Comparison of ENCODE assay signal across 29 cellular contexts in the genomic region with DNA sequence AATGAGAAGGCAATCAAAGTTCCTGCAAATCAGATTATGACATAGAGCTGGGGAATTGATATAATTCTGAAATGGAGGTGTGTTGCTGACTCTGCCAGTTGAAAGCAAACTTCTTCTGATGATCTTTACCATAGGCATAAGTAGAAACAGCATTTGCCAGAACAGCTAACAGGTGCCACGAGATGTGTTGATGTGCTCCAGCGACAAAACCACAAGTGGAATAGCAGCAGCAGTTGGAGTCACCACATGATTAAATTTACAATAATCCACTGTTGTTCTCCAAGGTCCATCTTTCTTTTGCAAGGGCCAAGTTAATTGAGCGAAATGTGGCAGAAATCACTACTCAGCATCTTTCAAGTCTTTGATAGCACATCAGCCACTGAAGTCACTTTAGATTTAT.
"Had no signal": no experiment of that assay in that cellular context is flagged by ENCODE, and none has a peak within 500 bp of the region (broad histone marks: within the 10 kb centered on the region; RNA-seq: fewer than 3 reads in every experiment).

No MANE protein-coding gene starts in this region.

- H3K27ac ChIP-seq: left lung, lower lobe of right lung, pancreas, prostate gland, sigmoid colon, stomach, testis, thyroid gland, transverse colon, upper lobe of left lung, vagina had no signal

- H3K27me3 Mint-ChIP-seq: naive thymus-derived CD4-positive, alpha-beta T cell; stimulated activated naive B cell treated with anti-CD40 and anti-IgM and Interleukin-4, amounts not matched to agents 10 μg/mL and 1 μg/mL and 100 μg/mL, for 72 hours had no signal

- H3K9me3 ChIP-seq: left lung, lower lobe of right lung, pancreas, prostate gland, sigmoid colon, stomach, testis, thyroid gland, transverse colon, upper lobe of left lung, vagina had no signal

- H3K27ac Mint-ChIP-seq: immature natural killer cell; naive thymus-derived CD4-positive, alpha-beta T cell; natural killer cell treated with Interleukin-12 subunit alpha and Interleukin-12 subunit beta and Interleukin-15 and Interleukin-18, amount 100 ng/mL, for 72 hours; stimulated activated naive B cell treated with anti-CD40 and anti-IgM and Interleukin-4, amounts not matched to agents 10 μg/mL and 1 μg/mL and 100 μg/mL, for 72 hours had no signal

- H3K36me3 ChIP-seq: left lung, lower lobe of right lung, pancreas, prostate gland, sigmoid colon, stomach, thyroid gland, transverse colon, upper lobe of left lung, vagina had no signal

- FAIRE-seq: islet of Langerhans, kidney, pancreas had no signal

- H3K4me3 ChIP-seq: left lung, lower lobe of right lung, pancreas, prostate gland, sigmoid colon, smooth muscle cell, stomach, testis, thyroid gland, transverse colon, upper lobe of left lung, vagina had no signal

- DNase-seq: hypothalamus; immature natural killer cell; kidney; left colon; left lung; lower lobe of right lung; mammary epithelial cell; mesenchymal stem cell; naive thymus-derived CD4-positive, alpha-beta T cell; nucleus accumbens; pancreas; posterior cingulate gyrus; retina; right cardiac atrium; sigmoid colon; stimulated activated CD4-positive, alpha-beta T cell treated with anti-CD3 and anti-CD28 coated beads, Interleukin-2, amount 100 ng/mL, for 24 hours; stimulated activated CD4-positive, alpha-beta T cell treated with anti-CD3 and anti-CD28 coated beads, Interleukin-4, amount 100 ng/mL, for 1 hour; stimulated activated naive B cell treated with anti-CD40 and anti-IgM and Interleukin-4, amounts not matched to agents 10 μg/mL and 1 μg/mL and 100 μg/mL, for 72 hours; stimulated activated naive CD8-positive, alpha-beta T cell treated with anti-CD3 and anti-CD28 coated beads, Interleukin-15, Interleukin-2, amounts not matched to agents 100 U/mL and 50 U/mL, for 24 hours; stomach; testis; thyroid gland; transverse colon; upper lobe of left lung had no signal

- H3K9me3 Mint-ChIP-seq: immature natural killer cell; naive thymus-derived CD4-positive, alpha-beta T cell; natural killer cell treated with Interleukin-12 subunit alpha and Interleukin-12 subunit beta and Interleukin-15 and Interleukin-18, amount 100 ng/mL, for 72 hours; stimulated activated naive B cell treated with anti-CD40 and anti-IgM and Interleukin-4, amounts not matched to agents 10 μg/mL and 1 μg/mL and 100 μg/mL, for 72 hours had no signal

- H3K36me3 Mint-ChIP-seq: immature natural killer cell had no signal

- H3K4me2 ChIP-seq: smooth muscle cell had no signal

- H3K4me3 Mint-ChIP-seq: immature natural killer cell; naive thymus-derived CD4-positive, alpha-beta T cell; natural killer cell treated with Interleukin-12 subunit alpha and Interleukin-12 subunit beta and Interleukin-15 and Interleukin-18, amount 100 ng/mL, for 72 hours; stimulated activated naive B cell treated with anti-CD40 and anti-IgM and Interleukin-4, amounts not matched to agents 10 μg/mL and 1 μg/mL and 100 μg/mL, for 72 hours had no signal

- H3K4me1 ChIP-seq: prostate gland had no signal

- H3K27me3 ChIP-seq: left lung, pancreas, sigmoid colon, stomach, testis, thyroid gland, transverse colon, upper lobe of left lung, vagina had no signal

- ATAC-seq: left colon; left lung; lower lobe of right lung; naive thymus-derived CD4-positive, alpha-beta T cell; natural killer cell treated with Interleukin-12 subunit alpha and Interleukin-12 subunit beta and Interleukin-15 and Interleukin-18, amount 100 ng/mL, for 72 hours; pancreas; right cardiac atrium; stimulated activated naive B cell treated with anti-CD40 and anti-IgM and Interleukin-4, amounts not matched to agents 10 μg/mL and 1 μg/mL and 100 μg/mL, for 72 hours; stimulated activated naive CD8-positive, alpha-beta T cell treated with anti-CD3 and anti-CD28 coated beads, Interleukin-15, Interleukin-2, amounts not matched to agents 100 U/mL and 50 U/mL, for 24 hours had no signal
